ENCODE assay signal across 16 cellular contexts in the genomic region with DNA sequence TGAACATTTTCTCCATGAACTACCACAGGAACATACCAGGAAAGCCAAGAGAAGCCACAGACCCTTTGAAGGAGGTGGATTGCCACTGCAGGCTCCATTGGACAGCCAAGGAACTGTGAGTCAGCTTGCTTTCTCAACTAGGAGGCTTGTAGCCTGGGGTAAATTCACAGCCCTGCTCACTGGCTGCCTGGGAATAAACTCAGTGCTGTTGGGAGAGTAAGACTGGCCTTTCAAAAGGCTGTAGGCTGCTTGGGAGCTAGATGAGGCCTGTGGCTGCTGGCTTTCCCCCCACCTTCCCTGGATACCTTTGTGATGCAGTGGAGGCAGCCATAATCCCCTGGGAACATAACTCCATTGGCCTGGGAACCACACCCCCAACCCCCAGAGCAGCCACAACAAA.
DNase-seq lines count a peak whose midpoint lies in the region; ATAC-seq and TF ChIP-seq lines count a peak whose summit lies in the region.
"Had no signal": no experiment of that assay in that cellular context is flagged by ENCODE, and none has a peak within 500 bp of the region (broad histone marks: within the 10 kb centered on the region; RNA-seq: fewer than 3 reads in every experiment).

No MANE protein-coding gene starts in this region.

- H3K36me3 Mint-ChIP-seq in T-helper 17 cell (ENCODE audit: low read depth) = no peaks in the 10 kb centered on the region

- H3K4me3 Mint-ChIP-seq in T-helper 17 cell = no peak overlapping the region

- DNase-seq in AG10803 (ENCODE audit: low read depth) (peak; percentile 85), LHCN-M2 (ENCODE audit: low read depth) (peak; percentile 10), dedifferentiated amniotic fluid mesenchymal stem cell (ENCODE audit: extremely low spot score) (peak; percentile 32), kidney epithelial cell (ENCODE audit: low read depth) (peak; percentile 68), esophagus squamous epithelium (lab: John Stamatoyannopoulos, UW) (no peak), T-helper 17 cell (no peak), A172 (ENCODE audit: low spot score) (no peak)
- DNase-seq: activated effector memory CD4-positive, alpha-beta T cell treated with anti-CD3 and anti-CD28 coated beads, Interleukin-2, amount 50 U/mL, for 16 hours; AML-193; caudate nucleus; DMS53; NCI-H1930; NCI-H82; SJCRH30 had no signal

- H3K4me1 ChIP-seq in esophagus squamous epithelium = no peaks in the 10 kb centered on the region
- H3K4me1 ChIP-seq: SJCRH30, tibial nerve had no signal

- H3K36me3 ChIP-seq in kidney epithelial cell (ENCODE audit: control insufficient read depth, insufficient read depth, low read length) = no peaks in the 10 kb centered on the region
- no peaks in the 10 kb centered on the region for H3K36me3 ChIP-seq in esophagus squamous epithelium
- H3K36me3 ChIP-seq: SJCRH30, tibial nerve had no signal

- H3K4me3 ChIP-seq in AG10803 (ENCODE audit: low read length) (no peak overlapping the region), kidney epithelial cell (ENCODE audit: low read depth, low read length) (no peak overlapping the region), esophagus squamous epithelium (no peak overlapping the region)
- H3K4me3 ChIP-seq: SJCRH30, tibial nerve had no signal

- H3K4me1 Mint-ChIP-seq in T-helper 17 cell = no peaks in the 10 kb centered on the region

- intact Hi-C loops in esophagus squamous epithelium (cut with DNase I) = no loop called here

- TF ChIP-seq CTCF in AG10803 (conservative IDR thresholded peaks at IDR 0.05; ENCODE audit: low read length) (no peak), kidney epithelial cell (IDR thresholded peaks at IDR 0.05; ENCODE audit: insufficient read depth, low read length, poor library complexity, severe bottlenecking) (no peak), esophagus squamous epithelium (IDR thresholded peaks at IDR 0.05) (no peak)

- ATAC-seq in T-helper 17 cell (no peak), HG03097 (IDR thresholded peaks at IDR 0.05; ENCODE audit: low FRiP score, unreplicated experiment) (no peak)

- no peaks in the 10 kb centered on the region for H3K27me3 Mint-ChIP-seq in T-helper 17 cell

- H3K27ac ChIP-seq in esophagus squamous epithelium = no peak overlapping the region
- H3K27ac ChIP-seq: SJCRH30, tibial nerve had no signal

- no peak overlapping the region for H3K27ac Mint-ChIP-seq in T-helper 17 cell

- no peak for TF ChIP-seq POLR2A in esophagus squamous epithelium (IDR thresholded peaks at IDR 0.05)

- peaks cover 0 to 11% (median 5%) of the 10 kb centered on the region in 3 donors for H3K9me3 ChIP-seq in esophagus squamous epithelium
- no peaks in the 10 kb centered on the region for H3K9me3 ChIP-seq in T-helper 17 cell (ENCODE audit: control insufficient read depth, low read length, poor library complexity, severe bottlenecking)
- H3K9me3 ChIP-seq: SJCRH30 had no signal

- H3K27me3 ChIP-seq in kidney epithelial cell (ENCODE audit: control insufficient read depth, insufficient read depth, low read length) (no peaks in the 10 kb centered on the region), esophagus squamous epithelium (no peaks in the 10 kb centered on the region)
- H3K27me3 ChIP-seq: SJCRH30, tibial nerve had no signal

Comparison
In these comparisons a context has a peak if more than half of its experiments do, and no peak if none do; other contexts are left out.
1. DNase-seq: peak in AG10803 (single experiment), LHCN-M2 (single experiment), dedifferentiated amniotic fluid mesenchymal stem cell (single experiment) and kidney epithelial cell (single experiment); none in esophagus squamous epithelium (single experiment), T-helper 17 cell (0 of 3) and A172 (single experiment).